Comparison of ENCODE assay signal across 8 cellular contexts in the genomic region with DNA sequence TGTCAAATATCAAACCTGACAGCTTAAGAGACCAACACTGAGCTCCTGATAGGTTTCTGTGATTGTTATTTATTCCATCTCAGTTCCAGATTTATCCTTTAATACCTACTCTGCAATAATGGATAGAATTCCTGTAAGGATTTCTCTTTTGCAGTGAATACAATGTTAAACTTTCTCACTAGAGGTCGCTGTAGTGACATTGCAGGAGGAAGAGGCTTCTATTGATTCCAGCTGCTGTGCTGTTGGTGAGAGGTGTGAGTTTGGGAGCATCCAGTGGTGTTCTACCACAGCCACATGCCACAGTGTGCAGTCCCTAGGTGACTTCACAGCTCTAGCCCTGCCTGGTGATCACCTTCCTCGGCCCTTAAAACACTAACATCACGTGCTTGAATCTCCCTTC. TPM values are rescaled to one million over a fixed set of nuclear protein-coding genes. Genes with fewer than 3 reads are reported as not detected.
DNase-seq lines count a peak whose midpoint lies in the region; ATAC-seq and TF ChIP-seq lines count a peak whose summit lies in the region.
"Had no signal": no experiment of that assay in that cellular context is flagged by ENCODE, and none has a peak within 500 bp of the region (broad histone marks: within the 10 kb centered on the region; RNA-seq: fewer than 3 reads in every experiment).

No MANE protein-coding gene starts in this region.

- H3K9me3 ChIP-seq in colonic mucosa = no peaks in the 10 kb centered on the region

- DNase-seq in GM20000 (ENCODE audit: low spot score) (peak; percentile 1), NCI-H1930 (lab: John Stamatoyannopoulos, UW) (peak; percentile 3 to 8), colonic mucosa (no peak), osteocyte (ENCODE audit: extremely low spot score, unreplicated experiment) (no peak), NCI-H128 (lab: John Stamatoyannopoulos, UW; ENCODE audit: unreplicated experiment) (no peak)
- DNase-seq in activated naive CD4-positive, alpha-beta T cell treated with anti-CD3 and anti-CD28 coated beads, Interleukin-2, amount 50 U/mL, for 72 hours (ENCODE audit: low spot score in 2 of 2) = no peak
- DNase-seq: activated CD4-positive, alpha-beta T cell treated with anti-CD3 and anti-CD28 coated beads for 48 hours had no signal

- ATAC-seq in activated CD4-positive, CD25-positive, alpha-beta regulatory T cell treated with anti-CD3 and anti-CD28 coated beads, Interleukin-2, amount 50 U/mL, for 24 hours = no peak
- no peak for ATAC-seq in activated naive CD4-positive, alpha-beta T cell treated with anti-CD3 and anti-CD28 coated beads, Interleukin-2, amount 50 U/mL, for 72 hours

- H3K4me3 ChIP-seq in colonic mucosa = no peak overlapping the region

- TF ChIP-seq CTCF in GM20000 (IDR thresholded peaks at IDR 0.05; ENCODE audit: extremely low read depth, missing control alignments) (no peak), colonic mucosa (IDR thresholded peaks at IDR 0.05) (peak; percentile 48), osteocyte (IDR thresholded peaks at IDR 0.05) (peak; percentile 48)

- no peaks in the 10 kb centered on the region for H3K27me3 ChIP-seq in colonic mucosa

- H3K4me1 ChIP-seq in colonic mucosa = no peaks in the 10 kb centered on the region

- no peaks in the 10 kb centered on the region for H3K36me3 Mint-ChIP-seq in osteocyte (ENCODE audit: unreplicated experiment)
- H3K36me3 Mint-ChIP-seq in activated naive CD4-positive, alpha-beta T cell treated with anti-CD3 and anti-CD28 coated beads, Interleukin-2, amount 50 U/mL, for 72 hours = no peaks in the 10 kb centered on the region

- no peak overlapping the region for H3K4me3 Mint-ChIP-seq in osteocyte (ENCODE audit: unreplicated experiment)

- H3K9ac ChIP-seq in colonic mucosa (ENCODE audit: low read depth in 2 of 2, low read length in 2 of 2) = no peak overlapping the region

- H3K9me3 Mint-ChIP-seq in osteocyte (ENCODE audit: unreplicated experiment) = no peaks in the 10 kb centered on the region
- H3K9me3 Mint-ChIP-seq in activated naive CD4-positive, alpha-beta T cell treated with anti-CD3 and anti-CD28 coated beads, Interleukin-2, amount 50 U/mL, for 72 hours = peaks cover 0 to 5% of the 10 kb centered on the region in 2 donors

- intact Hi-C loops in colonic mucosa (cut with DNase I) = loop anchor here (5.0 kb wide), 1 partner anchor 132 kb away; no protein-coding TSS in a partner anchor

- no peaks in the 10 kb centered on the region for H3K4me1 Mint-ChIP-seq in osteocyte (ENCODE audit: unreplicated experiment)

- H3K36me3 ChIP-seq in colonic mucosa = no peaks in the 10 kb centered on the region

- no peak overlapping the region for H3K27ac Mint-ChIP-seq in osteocyte (ENCODE audit: unreplicated experiment)
- no peak overlapping the region for H3K27ac Mint-ChIP-seq in activated naive CD4-positive, alpha-beta T cell treated with anti-CD3 and anti-CD28 coated beads, Interleukin-2, amount 50 U/mL, for 72 hours

- no peaks in the 10 kb centered on the region for H3K27me3 Mint-ChIP-seq in osteocyte (ENCODE audit: unreplicated experiment)

- no peak overlapping the region for H3K27ac ChIP-seq in colonic mucosa

RNA-seq across cellular contexts. Expression of a gene that starts 34.6 kb away (rescaled TPM):
- total RNA-seq in colonic mucosa = not detected
- total RNA-seq in osteocyte = not detected in 2 replicates
- total RNA-seq in activated naive CD4-positive, alpha-beta T cell treated with anti-CD3 and anti-CD28 coated beads, Interleukin-2, amount 50 U/mL, for 72 hours = not detected

Comparison
In these comparisons a context has a peak if more than half of its experiments do, and no peak if none do; other contexts are left out.
1. DNase-seq: peak in GM20000 (single experiment) and NCI-H1930 (2 of 2); none in colonic mucosa (single experiment), osteocyte (single experiment), NCI-H128 (single experiment) and activated naive CD4-positive, alpha-beta T cell treated with anti-CD3 and anti-CD28 coated beads, Interleukin-2, amount 50 U/mL, for 72 hours (0 of 2).